Comparison of ENCODE assay signal across 27 cellular contexts in genomic region chr19:15986694-15987093, GRCh38. TPM values are rescaled to one million over a fixed set of nuclear protein-coding genes. Genes with fewer than 3 reads are reported as not detected.
A peak's percentile ranks its signal among the peaks of the same experiment; 100 is the strongest.
DNase-seq lines count a peak whose midpoint lies in the region; ATAC-seq and TF ChIP-seq lines count a peak whose summit lies in the region.
"Had no signal": no experiment of that assay in that cellular context is flagged by ENCODE, and none has a peak within 500 bp of the region (broad histone marks: within the 10 kb centered on the region; RNA-seq: fewer than 3 reads in every experiment).

No MANE protein-coding gene starts in this region.

- ATAC-seq in T-helper 17 cell: peak; percentile 85
- no peak for ATAC-seq in effector memory CD8-positive, alpha-beta T cell (replicated peaks)
- ATAC-seq: PC-3 had no signal

- H3K4me3 Mint-ChIP-seq in T-helper 17 cell: no peak overlapping the region
- no peak overlapping the region for H3K4me3 Mint-ChIP-seq in effector memory CD8-positive, alpha-beta T cell
- H3K4me3 Mint-ChIP-seq: CD4-positive, CD25-positive, alpha-beta regulatory T cell had no signal

- DNase-seq in SKM-1 treated with dmso at 0.1 percent for 144 hours (lab: John Stamatoyannopoulos, UW; ENCODE audit: unreplicated experiment): peak; percentile 13
- DNase-seq in SKM-1 (lab: John Stamatoyannopoulos, UW; ENCODE audit: unreplicated experiment): no peak
- DNase-seq in NOMO-1 treated with DMSO at 0.1 percent for 48 hours (lab: John Stamatoyannopoulos, UW; ENCODE audit: unreplicated experiment): peak; percentile 80
- DNase-seq in T-helper 17 cell: no peak
- DNase-seq in esophagus muscularis mucosa (ENCODE audit: extremely low spot score): peak; percentile 1
- DNase-seq in uterus: no peak
- no peak for DNase-seq in DMS53 treated with DMSO at 0.1 percent for 48 hours (lab: John Stamatoyannopoulos, UW; ENCODE audit: unreplicated experiment)
- no peak for DNase-seq in effector memory CD8-positive, alpha-beta T cell
- DNase-seq: 8988T; ACHN; BE2C; DMS153; IMR-90; MM.1S; NCI-H1105; NCI-H146; NCI-H1930; NCI-H2107; NCI-H446; NCI-H524 treated with DMSO at 0.1 percent for 48 hours; NCI-H774; NK-92 treated with Interleukin-12 subunit alpha and Interleukin-12 subunit beta, amount 100 ng/mL, for 24 hours; PC-3 had no signal

- WGBS in esophagus muscularis mucosa: 63% methylated on average over 2 of the region's 2 CpGs

- intact Hi-C loops in esophagus muscularis mucosa (cut with DNase I) (no loop called here), uterus (cut with DNase I; ENCODE audit: low total_unique reads) (no loop called here)

- no peaks in the 10 kb centered on the region for H3K9me3 Mint-ChIP-seq in effector memory CD8-positive, alpha-beta T cell

- no peak for TF ChIP-seq POLR2A in esophagus muscularis mucosa (IDR thresholded peaks at IDR 0.05; ENCODE audit: low read depth)
- TF ChIP-seq POLR2A in uterus (IDR thresholded peaks at IDR 0.05): no peak

- H3K27ac ChIP-seq in esophagus muscularis mucosa (replicated peaks in 1 of 4) (no peak overlapping the region), uterus (no peak overlapping the region)
- H3K27ac ChIP-seq: KMS-11, SJSA1 had no signal

- H3K4me1 ChIP-seq in esophagus muscularis mucosa (no peaks in the 10 kb centered on the region), uterus (no peaks in the 10 kb centered on the region)
- H3K4me1 ChIP-seq: BE2C, SJSA1 had no signal

- H3K36me3 Mint-ChIP-seq in T-helper 17 cell (ENCODE audit: low read depth): peaks cover 2% of the 10 kb centered on the region
- no peaks in the 10 kb centered on the region for H3K36me3 Mint-ChIP-seq in effector memory CD8-positive, alpha-beta T cell (ENCODE audit: insufficient read depth)
- H3K36me3 Mint-ChIP-seq: CD4-positive, CD25-positive, alpha-beta regulatory T cell had no signal

- TF ChIP-seq CTCF in esophagus muscularis mucosa (IDR thresholded peaks at IDR 0.05): no peak
- no peak for TF ChIP-seq CTCF in uterus (IDR thresholded peaks at IDR 0.05)

- peaks cover 0 to 36% (median 0%) of the 10 kb centered on the region in 4 donors for H3K27me3 ChIP-seq in esophagus muscularis mucosa
- H3K27me3 ChIP-seq in uterus: no peaks in the 10 kb centered on the region
- H3K27me3 ChIP-seq: BE2C, SJSA1 had no signal

- H3K27me3 Mint-ChIP-seq in T-helper 17 cell: peaks cover 4% of the 10 kb centered on the region
- H3K27me3 Mint-ChIP-seq in effector memory CD8-positive, alpha-beta T cell: peaks cover 41 to 48% of the 10 kb centered on the region in 2 donors

- H3K36me3 ChIP-seq in esophagus muscularis mucosa (no peaks in the 10 kb centered on the region), uterus (no peaks in the 10 kb centered on the region)
- H3K36me3 ChIP-seq: BE2C, SJSA1 had no signal

- H3K4me1 Mint-ChIP-seq in T-helper 17 cell: peaks cover 10% of the 10 kb centered on the region
- H3K4me1 Mint-ChIP-seq in effector memory CD8-positive, alpha-beta T cell (ENCODE audit: low read depth in 2 of 2): peaks cover 0 to 1% of the 10 kb centered on the region in 2 donors

- H3K4me3 ChIP-seq in esophagus muscularis mucosa: no peak overlapping the region
- H3K4me3 ChIP-seq in uterus: no peak overlapping the region
- H3K4me3 ChIP-seq: SJSA1 had no signal

- no peak for TF ChIP-seq EP300 in esophagus muscularis mucosa (IDR thresholded peaks at IDR 0.05)

- no peaks in the 10 kb centered on the region for H3K9me3 ChIP-seq in T-helper 17 cell (ENCODE audit: control insufficient read depth, low read length, poor library complexity, severe bottlenecking)
- peaks cover 0 to 21% (median 16%) of the 10 kb centered on the region in 4 donors for H3K9me3 ChIP-seq in esophagus muscularis mucosa
- H3K9me3 ChIP-seq in uterus: peaks cover 0 to 4% of the 10 kb centered on the region in 2 donors
- H3K9me3 ChIP-seq: BE2C, SJSA1 had no signal

- no peak overlapping the region for H3K27ac Mint-ChIP-seq in T-helper 17 cell
- no peak overlapping the region for H3K27ac Mint-ChIP-seq in effector memory CD8-positive, alpha-beta T cell
- H3K27ac Mint-ChIP-seq: CD4-positive, CD25-positive, alpha-beta regulatory T cell had no signal

RNA-seq across cellular contexts. Expression of gene OR10H4, which starts 37.9 kb away (rescaled TPM):
- not detected for total RNA-seq in T-helper 17 cell
- not detected for total RNA-seq in esophagus muscularis mucosa
- total RNA-seq in uterus: not detected
- total RNA-seq: CD4-positive, CD25-positive, alpha-beta regulatory T cell; H4; IMR-90; PC-3; SJSA1 had no signal

RNA-seq across cellular contexts. Expression of gene CYP4F11, which starts 52.4 kb away (rescaled TPM):
- not detected for total RNA-seq in T-helper 17 cell
- total RNA-seq in esophagus muscularis mucosa: under 1 TPM in 2 of 4 donors, not detected in 2; 0.32 to 0.66 TPM
- under 1 TPM in 2 of 4 donors, not detected in 2; 0.21 to 0.24 TPM for total RNA-seq in uterus
- total RNA-seq: CD4-positive, CD25-positive, alpha-beta regulatory T cell; IMR-90; SJSA1 had no signal

Comparison
In these comparisons a context has a peak if more than half of its experiments do, and no peak if none do; other contexts are left out.
1. DNase-seq: peak in SKM-1 treated with dmso at 0.1 percent for 144 hours (single experiment), NOMO-1 treated with DMSO at 0.1 percent for 48 hours (single experiment) and esophagus muscularis mucosa (single experiment); none in SKM-1 (single experiment), T-helper 17 cell (0 of 3), uterus (0 of 2), DMS53 treated with DMSO at 0.1 percent for 48 hours (single experiment) and effector memory CD8-positive, alpha-beta T cell (0 of 3).